In the genomic region with DNA sequence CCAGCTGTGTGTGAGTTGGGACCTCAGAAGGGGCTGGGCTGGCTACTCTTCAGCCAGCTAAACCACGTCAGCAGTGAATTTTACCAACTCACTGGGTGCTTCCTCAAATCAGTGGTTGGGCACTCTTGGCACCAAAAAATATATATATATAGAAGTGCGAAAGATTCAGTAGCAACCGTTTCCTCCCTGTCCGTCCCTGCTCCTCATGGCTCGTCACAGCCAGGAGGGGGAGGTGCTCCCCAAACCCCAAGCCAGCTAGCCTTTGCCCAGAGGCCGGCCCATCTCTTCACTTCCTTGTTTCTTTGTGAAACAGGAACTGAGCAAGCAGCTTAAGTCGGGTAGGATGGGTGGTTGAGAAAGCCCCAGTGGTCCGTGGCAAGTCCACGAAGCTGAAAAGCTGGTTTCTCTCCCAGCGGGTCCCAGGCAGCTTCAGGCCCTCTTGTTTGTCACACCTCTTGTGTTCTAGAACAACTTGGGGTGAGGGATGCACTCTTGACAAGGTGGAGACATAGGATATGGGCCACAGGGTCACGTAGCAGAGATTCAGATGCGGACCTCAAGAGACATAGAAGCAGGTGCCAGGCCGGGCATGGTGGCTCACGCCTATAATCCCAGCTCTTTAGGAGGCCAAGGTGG, we compare ENCODE assay signal across 8 cellular contexts. TPM values are rescaled to one million over a fixed set of nuclear protein-coding genes. Genes with fewer than 3 reads are reported as not detected.
A peak's percentile ranks its signal among the peaks of the same experiment; 100 is the strongest.
DNase-seq lines count a peak whose midpoint lies in the region; ATAC-seq and TF ChIP-seq lines count a peak whose summit lies in the region.

No MANE protein-coding gene starts in this region.

- intact Hi-C loops in CD4-positive, alpha-beta memory T cell (cut with micrococcal nuclease): no loop called here
- intact Hi-C loops in activated CD4-positive, alpha-beta memory T cell treated with anti-CD3 and anti-CD28 coated beads for 36 hours (cut with micrococcal nuclease): no loop called here

- peak in 1 of 2 donors; percentile 20 for TF ChIP-seq RAD21 in liver (IDR thresholded peaks at IDR 0.05)

- no peak overlapping the region for H3K9ac ChIP-seq in liver (ENCODE audit: low read depth in 1 of 2, low read length in 2 of 2)

- no peaks in the 10 kb centered on the region for H3K36me3 Mint-ChIP-seq in CD4-positive, alpha-beta memory T cell
- no peaks in the 10 kb centered on the region for H3K36me3 Mint-ChIP-seq in activated CD4-positive, alpha-beta memory T cell treated with anti-CD3 and anti-CD28 coated beads for 36 hours
- no peaks in the 10 kb centered on the region for H3K36me3 Mint-ChIP-seq in chondrocyte (ENCODE audit: low read depth)

- peaks cover 92% of the 10 kb centered on the region for H3K4me1 ChIP-seq in CD4-positive, alpha-beta memory T cell (ENCODE audit: insufficient read depth, low read length)
- H3K4me1 ChIP-seq in liver (ENCODE audit: control insufficient read depth in 4 of 4, insufficient read depth in 4 of 4, low read length in 3 of 4): peaks cover 2 to 17% (median 5%) of the 10 kb centered on the region in 4 donors

- 58% methylated on average over 14 of the region's 14 CpGs for WGBS in liver

- TF ChIP-seq CTCF in liver (IDR thresholded peaks at IDR 0.05; ENCODE audit: low read depth, low read length, missing input control): no peak
- TF ChIP-seq CTCF in chondrocyte (IDR thresholded peaks at IDR 0.05): no peak

- peak; percentile 51 for ATAC-seq in GM19372 (IDR thresholded peaks at IDR 0.05; ENCODE audit: low read depth, unreplicated experiment)
- ATAC-seq in HG03342 (IDR thresholded peaks at IDR 0.05; ENCODE audit: unreplicated experiment): peak; percentile 72

- DNase-seq in CD4-positive, alpha-beta memory T cell: peak in 2 of 5 donors; percentile 31 to 69
- peak; percentile 70 for DNase-seq in activated CD4-positive, alpha-beta memory T cell treated with anti-CD3 and anti-CD28 coated beads for 36 hours
- DNase-seq in NCI-H128 (lab: John Stamatoyannopoulos, UW; ENCODE audit: unreplicated experiment) (no peak), chondrocyte (ENCODE audit: low spot score) (no peak)
- DNase-seq in stimulated activated CD4-positive, alpha-beta T cell treated with anti-CD3 and anti-CD28 coated beads, Interleukin-12 subunit alpha, Interleukin-12 subunit beta, amount 100 ng/mL, for 4 hours: no peak

- H3K4me3 Mint-ChIP-seq in CD4-positive, alpha-beta memory T cell: peak overlapping the region in 7 of 8 donors; percentile 59 to 84 (median 72)
- peak overlapping the region; percentile 48 for H3K4me3 Mint-ChIP-seq in activated CD4-positive, alpha-beta memory T cell treated with anti-CD3 and anti-CD28 coated beads for 36 hours
- no peak overlapping the region for H3K4me3 Mint-ChIP-seq in chondrocyte (ENCODE audit: unreplicated experiment)

- peak overlapping the region; percentile 26 for H3K27ac ChIP-seq in CD4-positive, alpha-beta memory T cell (ENCODE audit: low read depth, low read length)
- peak overlapping the region; percentile 14 to 19 for H3K27ac ChIP-seq in liver (ENCODE audit: low read depth in 1 of 2, low read length in 2 of 2)

- CTCF ChIA-PET in CD4-positive, alpha-beta memory T cell (lab: Charles Lee; ENCODE audit: partially characterized antibody): interaction anchor here (0.6 to 4.1 kb wide), 6 partner anchors 8 to 50 kb away, joined by 3 to 30 read pairs (median 8); partner anchors contain the start of gene SASH3
- CTCF ChIA-PET in activated CD4-positive, alpha-beta memory T cell treated with anti-CD3 and anti-CD28 coated beads for 36 hours (lab: Charles Lee): interaction anchor here (1.5 to 3.1 kb wide), 5 partner anchors 8 to 17 kb away, joined by 4 to 9 read pairs (median 8); no protein-coding TSS in a partner anchor

- no peaks in the 10 kb centered on the region for H3K27me3 Mint-ChIP-seq in CD4-positive, alpha-beta memory T cell
- no peaks in the 10 kb centered on the region for H3K27me3 Mint-ChIP-seq in activated CD4-positive, alpha-beta memory T cell treated with anti-CD3 and anti-CD28 coated beads for 36 hours
- no peaks in the 10 kb centered on the region for H3K27me3 Mint-ChIP-seq in chondrocyte (ENCODE audit: low read depth)

- POLR2A ChIA-PET in CD4-positive, alpha-beta memory T cell (lab: Charles Lee; ENCODE audit: partially characterized antibody): interaction anchor here (1.0 to 39.3 kb wide), 3 partner anchors 5 to 26 kb away, joined by 3 to 1390 read pairs (median 1390); partner anchors contain the start of gene SASH3
- POLR2A ChIA-PET in activated CD4-positive, alpha-beta memory T cell treated with anti-CD3 and anti-CD28 coated beads for 36 hours (lab: Charles Lee): interaction anchor here (1.0 to 5.2 kb wide), 5 partner anchors 8 to 25 kb away, joined by 3 to 32 read pairs (median 6); no protein-coding TSS in a partner anchor

- H3K27ac Mint-ChIP-seq in CD4-positive, alpha-beta memory T cell: peak overlapping the region; percentile 86 to 96 (median 94)
- peak overlapping the region; percentile 92 for H3K27ac Mint-ChIP-seq in activated CD4-positive, alpha-beta memory T cell treated with anti-CD3 and anti-CD28 coated beads for 36 hours
- H3K27ac Mint-ChIP-seq in chondrocyte (ENCODE audit: unreplicated experiment): no peak overlapping the region

- no peaks in the 10 kb centered on the region for H3K9me3 ChIP-seq in CD4-positive, alpha-beta memory T cell (ENCODE audit: control insufficient read depth in 1 of 2, low read length in 2 of 2)
- H3K9me3 ChIP-seq in liver (ENCODE audit: control insufficient read depth in 4 of 4, low read length in 3 of 4): no peaks in the 10 kb centered on the region

- no peaks in the 10 kb centered on the region for H3K36me3 ChIP-seq in CD4-positive, alpha-beta memory T cell (ENCODE audit: insufficient read depth, low read length)
- H3K36me3 ChIP-seq in liver (ENCODE audit: control insufficient read depth in 4 of 4, insufficient read depth in 3 of 4, low read depth in 1 of 4, low read length in 3 of 4): no peaks in the 10 kb centered on the region

- H3K27me3 ChIP-seq in CD4-positive, alpha-beta memory T cell (ENCODE audit: insufficient read depth, low read length): no peaks in the 10 kb centered on the region
- H3K27me3 ChIP-seq in liver (ENCODE audit: control insufficient read depth in 4 of 4, insufficient read depth in 4 of 4, low read length in 3 of 4): no peaks in the 10 kb centered on the region

- no peak overlapping the region for H3K4me3 ChIP-seq in CD4-positive, alpha-beta memory T cell (ENCODE audit: low read length in 2 of 2)
- H3K4me3 ChIP-seq in liver (ENCODE audit: low read depth in 1 of 3, low read length in 3 of 3): no peak overlapping the region

- no peaks in the 10 kb centered on the region for H3K9me3 Mint-ChIP-seq in CD4-positive, alpha-beta memory T cell
- H3K9me3 Mint-ChIP-seq in activated CD4-positive, alpha-beta memory T cell treated with anti-CD3 and anti-CD28 coated beads for 36 hours: no peaks in the 10 kb centered on the region
- H3K9me3 Mint-ChIP-seq in chondrocyte (ENCODE audit: low read depth): no peaks in the 10 kb centered on the region

- peaks cover 45 to 92% (median 69%) of the 10 kb centered on the region in 4 donors for H3K4me1 Mint-ChIP-seq in CD4-positive, alpha-beta memory T cell
- H3K4me1 Mint-ChIP-seq in activated CD4-positive, alpha-beta memory T cell treated with anti-CD3 and anti-CD28 coated beads for 36 hours (ENCODE audit: low read depth): peaks cover 64% of the 10 kb centered on the region
- no peaks in the 10 kb centered on the region for H3K4me1 Mint-ChIP-seq in chondrocyte (ENCODE audit: low read depth)

TF ChIP-seq in liver, 16 proteins besides CTCF, POLR2A, EP300 and RAD21:
- TF ChIP-seq HNF4A (conservative IDR thresholded peaks at IDR 0.05) (peak in 1 of 2 donors; percentile 20), SP1 (IDR thresholded peaks at IDR 0.05) (peak; percentile 22), RXRA (IDR thresholded peaks at IDR 0.05) (no peak)

RNA-seq across cellular contexts. Expression of gene SASH3, which starts 6.8 kb away (rescaled TPM):
- 100 to 1,000 TPM; 148 to 152 TPM for total RNA-seq in CD4-positive, alpha-beta memory T cell
- 100 to 1,000 TPM in 1 of 2 donors, 10 to 100 TPM in 1; 83.3 to 211 TPM for polyA plus RNA-seq in CD4-positive, alpha-beta memory T cell
- 100 to 1,000 TPM; 126 to 133 TPM for total RNA-seq in activated CD4-positive, alpha-beta memory T cell treated with anti-CD3 and anti-CD28 coated beads for 36 hours
- total RNA-seq in liver (1 to 10 TPM; 4.5 to 9.5 TPM), chondrocyte (not detected in 3 replicates)
- polyA plus RNA-seq in liver: 1 to 10 TPM; 1.8 to 3.2 TPM

RNA-seq across cellular contexts. Expression of gene XPNPEP2, which starts 34.1 kb away (rescaled TPM):
- total RNA-seq in CD4-positive, alpha-beta memory T cell: under 1 TPM; 0.32 to 0.33 TPM
- polyA plus RNA-seq in CD4-positive, alpha-beta memory T cell: under 1 TPM; 0.48 to 0.90 TPM
- under 1 TPM; 0.80 to 0.93 TPM for total RNA-seq in activated CD4-positive, alpha-beta memory T cell treated with anti-CD3 and anti-CD28 coated beads for 36 hours
- total RNA-seq in liver: 1 to 10 TPM in 1 of 2 donors, under 1 TPM in 1; 0.19 to 2.1 TPM
- polyA plus RNA-seq in liver: 10 to 100 TPM in 1 of 2 donors, 1 to 10 TPM in 1; 7.7 to 23.0 TPM
- not detected in 3 replicates for total RNA-seq in chondrocyte

Comparison
In these comparisons a context has a peak if more than half of its experiments do, and no peak if none do; other contexts are left out.
1. RNA of gene SASH3, which starts 6.8 kb away (total RNA-seq): 148 to 152 TPM in CD4-positive, alpha-beta memory T cell and 126 to 133 TPM in activated CD4-positive, alpha-beta memory T cell treated with anti-CD3 and anti-CD28 coated beads for 36 hours; 4.5 to 9.5 TPM in liver and not detected in chondrocyte; every median in the first group is over 10 times any median in the second.